ENCODE assay signal across 8 cellular contexts in the genomic region with DNA sequence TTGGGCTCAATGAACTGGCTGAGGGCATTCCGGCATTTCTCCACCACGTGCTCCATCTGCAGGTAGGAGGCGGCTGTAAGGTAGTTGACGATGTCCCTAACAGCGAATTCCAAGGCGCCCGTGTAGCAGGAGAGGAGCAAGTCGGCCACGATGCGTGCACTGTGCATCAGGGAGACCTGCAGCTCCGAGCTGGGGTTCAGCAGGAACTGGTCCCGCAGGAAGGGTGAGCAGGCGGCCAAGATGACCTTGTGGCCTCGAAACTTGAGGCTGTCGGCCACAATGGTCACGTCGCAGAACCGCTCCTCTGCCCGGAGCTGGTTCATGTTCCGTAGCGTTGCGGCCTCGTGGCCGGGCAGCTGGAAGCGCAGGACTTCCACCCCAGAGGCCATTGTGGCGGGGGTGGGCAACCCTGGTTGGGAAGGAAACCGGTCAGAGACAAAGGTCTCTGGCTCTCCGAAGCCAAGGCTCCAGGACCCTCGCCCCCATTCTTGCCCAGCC. TPM values are rescaled to one million over a fixed set of nuclear protein-coding genes. Genes with fewer than 3 reads are reported as not detected.
DNase-seq lines count a peak whose midpoint lies in the region; ATAC-seq and TF ChIP-seq lines count a peak whose summit lies in the region.

No MANE protein-coding gene starts in this region.

- TF ChIP-seq EP300 in transverse colon (IDR thresholded peaks at IDR 0.05; ENCODE audit: low read depth) = no peak

- TF ChIP-seq CTCF in heart left ventricle (IDR thresholded peaks at IDR 0.05) (no peak), brain microvascular endothelial cell (IDR thresholded peaks at IDR 0.05; ENCODE audit: low read depth, low read length, missing control alignments) (no peak), transverse colon (IDR thresholded peaks at IDR 0.05) (no peak)

- no peak for ATAC-seq in heart left ventricle
- no peak for ATAC-seq in Right ventricle myocardium inferior
- no peak for ATAC-seq in GM18868 (IDR thresholded peaks at IDR 0.05; ENCODE audit: unreplicated experiment)
- ATAC-seq in HG02623 (IDR thresholded peaks at IDR 0.05; ENCODE audit: unreplicated experiment) = no peak

- no peaks in the 10 kb centered on the region for H3K9me3 ChIP-seq in heart left ventricle
- no peaks in the 10 kb centered on the region for H3K9me3 ChIP-seq in transverse colon

- in situ Hi-C loops in brain microvascular endothelial cell (cut with HindIII; ENCODE audit: low pct_ligation_motif_present, low sequenced_read_pairs) = no loop called here
- in situ Hi-C loops in transverse colon (cut with MboI; ENCODE audit: low pct_ligation_motif_present in 1 of 4, low pct_unique_long_range_greater_than_20kb in 1 of 4, low sequenced_read_pairs in 3 of 4) = loop anchor here in 1 of 4 donors (10.0 kb wide), 1 partner anchor 54 kb away; a partner anchor contains a TSS

- peaks cover 0 to 44% (median 23%) of the 10 kb centered on the region in 12 donors for H3K4me1 ChIP-seq in heart left ventricle
- peaks cover 14 to 47% (median 34%) of the 10 kb centered on the region in 4 donors for H3K4me1 ChIP-seq in transverse colon

- H3K27ac ChIP-seq in heart left ventricle (peak overlapping the region in 11 of 12 donors; percentile 54 to 91 (median 83)), brain microvascular endothelial cell (no peak overlapping the region), transverse colon (peak overlapping the region; percentile 80 to 92 (median 87))

- TF ChIP-seq POLR2A in heart left ventricle (IDR thresholded peaks at IDR 0.05) (no peak), transverse colon (IDR thresholded peaks at IDR 0.05) (no peak)

- H3K36me3 ChIP-seq in heart left ventricle = peaks cover 0 to 3% (median 0%) of the 10 kb centered on the region in 9 donors
- no peaks in the 10 kb centered on the region for H3K36me3 ChIP-seq in brain microvascular endothelial cell (replicated peaks)
- no peaks in the 10 kb centered on the region for H3K36me3 ChIP-seq in transverse colon

- 31 to 48% (median 43%) methylated on average over 15 to 29 of the region's 29 CpGs for WGBS in heart left ventricle, 4 donors
- WGBS in transverse colon (ENCODE audit: low coverage in 1 of 2), 2 donors = 40 to 45% methylated on average over 1 to 24 of the region's 29 CpGs

- H3K4me3 ChIP-seq in heart left ventricle (peak overlapping the region; percentile 49 to 95 (median 66)), brain microvascular endothelial cell (ENCODE audit: low read depth, low read length) (peak overlapping the region; percentile 64), transverse colon (peak overlapping the region; percentile 51 to 72 (median 60))

- H3K27me3 ChIP-seq in heart left ventricle (no peaks in the 10 kb centered on the region), brain microvascular endothelial cell (replicated peaks) (no peaks in the 10 kb centered on the region), transverse colon (no peaks in the 10 kb centered on the region)

- intact Hi-C loops in heart left ventricle (cut with DNase I) = loop anchor here in 5 of 10 donors (5.0 to 10.0 kb wide), 2 partner anchors 51 to 54 kb away; a partner anchor contains a TSS
- intact Hi-C loops in Right ventricle myocardium inferior (cut with DNase I) = loop anchor here (5.0 kb wide), 1 partner anchor 56 kb away; a partner anchor contains a TSS
- intact Hi-C loops in transverse colon (cut with DNase I; ENCODE audit: low total_unique reads) = loop anchor here (5.0 kb wide), 1 partner anchor 51 kb away; no protein-coding TSS in a partner anchor

- DNase-seq in heart left ventricle (no peak), Right ventricle myocardium inferior (ENCODE audit: missing footprints) (no peak), brain microvascular endothelial cell (no peak), medulla oblongata (ENCODE audit: extremely low spot score) (peak; percentile 9), transverse colon (peak; percentile 28), NCI-H526 treated with DMSO at 0.1 percent for 48 hours (lab: John Stamatoyannopoulos, UW) (no peak)

RNA-seq across cellular contexts. Expression of a gene that starts 0.9 kb away (rescaled TPM):
- total RNA-seq in heart left ventricle (1 to 10 TPM in 8 of 9 donors, under 1 TPM in 1; 0.99 to 4.3 (median 2.3) TPM), Right ventricle myocardium inferior (3.2 TPM), transverse colon (1 to 10 TPM in 1 of 4 donors, under 1 TPM in 3; 0.14 to 1.3 (median 0.77) TPM)
- polyA plus RNA-seq in heart left ventricle = 1 to 10 TPM; 2.2 to 2.8 TPM

RNA-seq across cellular contexts. Expression of a gene that starts 3.5 kb away (rescaled TPM):
- 10 to 100 TPM in 8 of 9 donors, 1 to 10 TPM in 1; 9.0 to 22.1 (median 14.8) TPM for total RNA-seq in heart left ventricle
- 10 to 100 TPM; 12.9 to 15.2 TPM for polyA plus RNA-seq in heart left ventricle
- total RNA-seq in Right ventricle myocardium inferior = 16.8 TPM
- total RNA-seq in transverse colon = 10 to 100 TPM; 25.9 to 33.3 (median 27.9) TPM

RNA-seq across cellular contexts. Expression of a gene that starts 22.2 kb away (rescaled TPM):
- total RNA-seq in heart left ventricle (not detected), Right ventricle myocardium inferior (not detected), transverse colon (100 to 1,000 TPM; 149 to 734 (median 395) TPM)
- polyA plus RNA-seq in heart left ventricle = under 1 TPM in 1 of 2 donors, not detected in 1; 0.07 TPM

RNA-seq across cellular contexts. Expression of a gene that starts 26.6 kb away (rescaled TPM):
- total RNA-seq in heart left ventricle = 100 to 1,000 TPM in 1 of 9 donors, 10 to 100 TPM in 1, 1 to 10 TPM in 6, under 1 TPM in 1; 0.69 to 103 (median 5.3) TPM
- polyA plus RNA-seq in heart left ventricle = 1 to 10 TPM; 1.0 to 1.3 TPM
- total RNA-seq in Right ventricle myocardium inferior = 8.9 TPM
- total RNA-seq in transverse colon = 1 to 10 TPM; 4.6 to 9.4 (median 7.5) TPM

RNA-seq across cellular contexts. Expression of a gene that starts 38.3 kb away (rescaled TPM):
- total RNA-seq in heart left ventricle (10 to 100 TPM; 18.7 to 39.5 (median 27.6) TPM), Right ventricle myocardium inferior (25.6 TPM), transverse colon (10 to 100 TPM; 21.1 to 88.7 (median 65.4) TPM)
- 10 to 100 TPM; 19.1 to 63.1 TPM for polyA plus RNA-seq in heart left ventricle

Comparison
In these comparisons a context has a peak if more than half of its experiments do, and no peak if none do; other contexts are left out.
1. DNase-seq: peak in medulla oblongata (single experiment) and transverse colon (single experiment); none in heart left ventricle (0 of 5), Right ventricle myocardium inferior (single experiment), brain microvascular endothelial cell (single experiment) and NCI-H526 treated with DMSO at 0.1 percent for 48 hours (single experiment).
2. RNA of a gene that starts 22.2 kb away (total RNA-seq): 149 to 734 TPM in transverse colon; not detected in heart left ventricle and not detected in Right ventricle myocardium inferior (single experiment); every median in the first group is over 100 times any median in the second.
3. Peak in every context shown above with its lines, with median percentiles within 50 percentile points of each other: H3K4me3 ChIP-seq.